9 cellular contexts compared by ENCODE assay signal in the genomic region with DNA sequence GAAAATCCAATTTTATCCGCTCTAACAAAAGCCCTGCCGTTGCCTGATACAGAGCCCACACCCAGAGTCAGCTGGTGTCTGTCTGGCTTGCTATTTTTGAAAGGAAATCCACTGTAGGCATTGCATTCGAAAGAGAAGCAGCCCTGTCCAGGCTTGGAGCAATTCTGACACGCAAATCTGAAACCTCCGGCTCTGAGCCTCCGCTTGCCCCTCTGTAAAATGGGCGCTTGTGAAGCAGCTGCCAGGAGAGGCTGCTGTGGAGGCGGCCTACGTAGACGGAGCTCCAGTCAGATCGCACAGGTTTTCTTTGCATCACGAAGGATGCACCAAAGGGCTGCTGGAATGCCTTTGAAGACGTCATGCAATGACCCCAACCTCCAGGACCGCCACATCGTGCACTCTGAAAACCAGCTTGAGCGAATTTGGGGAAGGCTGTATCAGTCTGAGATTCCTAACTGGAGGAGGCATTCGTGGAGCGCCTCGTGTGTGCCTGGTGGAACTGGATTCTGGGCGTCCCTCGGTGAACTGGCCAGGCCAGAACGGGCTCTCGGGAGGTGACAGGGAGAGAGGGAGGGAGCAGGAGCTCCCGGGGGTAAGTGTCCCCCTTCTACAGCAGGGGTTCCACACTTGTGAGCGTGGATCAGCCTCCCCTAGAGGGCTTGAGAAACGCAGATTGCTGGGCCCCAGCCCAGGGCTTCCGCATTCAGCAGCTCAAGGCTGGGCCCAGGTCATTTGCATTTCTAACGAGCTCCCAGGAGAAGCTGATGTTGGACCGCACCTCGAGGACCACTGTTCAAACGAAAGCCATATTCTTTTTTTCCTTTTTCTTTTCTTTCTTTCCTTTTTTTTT.
DNase-seq lines count a peak whose midpoint lies in the region; ATAC-seq, FAIRE-seq and TF ChIP-seq lines count a peak whose summit lies in the region.
"Had no signal": no experiment of that assay in that cellular context is flagged by ENCODE, and none has a peak within 500 bp of the region (broad histone marks: within the 10 kb centered on the region; RNA-seq: fewer than 3 reads in every experiment).

No MANE protein-coding gene starts in this region.

- WGBS in HepG2 (ENCODE audit: low lambda C conversion rate): 43% methylated on average over 31 of the region's 31 CpGs
- 37% methylated on average over 27 of the region's 31 CpGs for WGBS in suprapubic skin

- H3K36me3 ChIP-seq in breast epithelium (no peaks in the 10 kb centered on the region), HepG2 (replicated peaks in 1 of 2; ENCODE audit: control insufficient read depth in 1 of 2, insufficient read depth in 2 of 2, low read length in 2 of 2) (no peaks in the 10 kb centered on the region), suprapubic skin (no peaks in the 10 kb centered on the region)

- no peak for TF ChIP-seq POLR2A in breast epithelium (IDR thresholded peaks at IDR 0.05)
- TF ChIP-seq POLR2A in HepG2 (IDR thresholded peaks at IDR 0.05; ENCODE audit: insufficient read depth in 1 of 2, low read depth in 2 of 2, low read length in 2 of 2): no peak
- TF ChIP-seq POLR2A in suprapubic skin (IDR thresholded peaks at IDR 0.05): no peak

- H4K20me1 ChIP-seq in HepG2 (ENCODE audit: insufficient read depth, low read length): no peaks in the 10 kb centered on the region

- BruUV-seq in HepG2 (replicated peaks; lab: Mats Ljungman, UMichigan): no TSS peak

- no peak for TF ChIP-seq CTCF in AG09309 (IDR thresholded peaks at IDR 0.05; ENCODE audit: control insufficient read depth, insufficient read depth, low read depth, low read length, missing control alignments)
- TF ChIP-seq CTCF in breast epithelium (IDR thresholded peaks at IDR 0.05): no peak
- TF ChIP-seq CTCF in HepG2 (CRISPR knock-in tag; IDR thresholded peaks at IDR 0.05): no peak
- TF ChIP-seq CTCF in suprapubic skin (IDR thresholded peaks at IDR 0.05): no peak

- POLR2A ChIA-PET in HepG2 (lab: Yijun Ruan, JAX): interaction anchor here (0.7 to 2.5 kb wide), 16 partner anchors 9 to 367 kb away, joined by 3 to 16 read pairs (median 6); a partner anchor contains a TSS

- CTCF ChIA-PET in HepG2 (lab: Yijun Ruan, JAX; ENCODE audit: low intra/inter-chr PET ratio, low total read pairs): no interaction called here

- no peak overlapping the region for H2AFZ ChIP-seq in HepG2 (ENCODE audit: low read length)

- peak overlapping the region; percentile 0 for H3K4me3 ChIP-seq in AG09309 (ENCODE audit: control insufficient read depth, low read depth, low read length)
- peak overlapping the region; percentile 76 to 87 (median 83) for H3K4me3 ChIP-seq in breast epithelium
- peak overlapping the region; percentile 48 to 94 (median 77) for H3K4me3 ChIP-seq in HepG2 (replicated peaks in 1 of 3; ENCODE audit: insufficient read depth in 1 of 3, low read depth in 2 of 3, low read length in 3 of 3)
- peak overlapping the region; percentile 99 for H3K4me3 ChIP-seq in suprapubic skin

- H3K4me1 ChIP-seq in breast epithelium: peaks cover 0 to 6% of the 10 kb centered on the region in 2 donors
- H3K4me1 ChIP-seq in HepG2 (ENCODE audit: insufficient read depth, low read length): peaks cover 30% of the 10 kb centered on the region
- H3K4me1 ChIP-seq in suprapubic skin: peaks cover 13% of the 10 kb centered on the region

- peak overlapping the region; percentile 14; the same call in 1 of the 2 replicates for H3K9ac ChIP-seq in HepG2 (ENCODE audit: insufficient read depth, low read depth, low read length)

- DNase-seq in AG09309 (ENCODE audit: low read depth) (peak; percentile 18), GM19240 (ENCODE audit: insufficient read length, low spot score) (peak; percentile 47), NAMALWA (ENCODE audit: low spot score) (peak; percentile 51), breast epithelium (ENCODE audit: low spot score in 2 of 2) (no peak), HepG2 (ENCODE audit: low spot score) (no peak), suprapubic skin (ENCODE audit: low spot score in 2 of 2) (peak in 1 of 2 donors; percentile 58), NCI-H2081 (lab: John Stamatoyannopoulos, UW) (no peak)

- H3K4me2 ChIP-seq in HepG2 (ENCODE audit: low read depth, low read length): peak overlapping the region; percentile 75

- no peak; the same call in 1 of the 2 replicates for TF ChIP-seq RAD21 in HepG2 (CRISPR knock-in tag; IDR thresholded peaks at IDR 0.05)

- peak overlapping the region; percentile 83 to 89 for H3K27ac ChIP-seq in breast epithelium
- H3K27ac ChIP-seq in HepG2 (ENCODE audit: extremely low read length, insufficient read depth, low read length): no peak overlapping the region
- no peak overlapping the region for H3K27ac ChIP-seq in suprapubic skin

- no peak for FAIRE-seq in HepG2 (lab: Jason Lieb, UNC)
- FAIRE-seq: endometrium had no signal

- TF ChIP-seq EP300 in HepG2 (IDR thresholded peaks at IDR 0.05; ENCODE audit: low read depth in 2 of 2, low read length in 2 of 2) (0 out of 4 replicates have a peak, but pooled peaks of 1 of the 2 experiments have one; percentile 4), HepG2 (CRISPR knock-in tag; IDR thresholded peaks at IDR 0.05; ENCODE audit: borderline replicate concordance) (no peak), suprapubic skin (IDR thresholded peaks at IDR 0.05) (no peak)

- H3K79me2 ChIP-seq in HepG2 (ENCODE audit: insufficient read depth, low read length): no peaks in the 10 kb centered on the region

- intact Hi-C loops in breast epithelium (cut with DNase I; ENCODE audit: low total_unique reads): no loop called here
- intact Hi-C loops in HepG2 (cut with micrococcal nuclease; ENCODE audit: unreplicated experiment): loop anchor here (5.0 to 10.0 kb wide), 2 partner anchors 39 to 212 kb away; a partner anchor contains a TSS

- ATAC-seq in HepG2 (no peak), HG03175 (IDR thresholded peaks at IDR 0.05; ENCODE audit: unreplicated experiment) (no peak)

- no peaks in the 10 kb centered on the region for H3K27me3 ChIP-seq in breast epithelium
- H3K27me3 ChIP-seq in HepG2 (ENCODE audit: control insufficient read depth in 1 of 2, insufficient read depth in 2 of 2, low read length in 2 of 2): no peaks in the 10 kb centered on the region; a peak in 1 of 5 replicates
- H3K27me3 ChIP-seq in suprapubic skin: no peaks in the 10 kb centered on the region

- in situ Hi-C loops in HepG2 (cut with HindIII; ENCODE audit: extremely low pct_ligation_motif_present, low pct_unique_long_range_greater_than_20kb): loop anchor here (5.0 kb wide), 1 partner anchor 364 kb away; a partner anchor contains a TSS

- H3K9me3 ChIP-seq in breast epithelium: peaks cover 11 to 18% of the 10 kb centered on the region in 2 donors
- H3K9me3 ChIP-seq in HepG2 (ENCODE audit: low read length): peaks cover 16% of the 10 kb centered on the region
- peaks cover 4% of the 10 kb centered on the region for H3K9me3 ChIP-seq in suprapubic skin

TF ChIP-seq in HepG2, 621 proteins besides CTCF, POLR2A, EP300 and RAD21 (continues in another document):
- TF ChIP-seq ZMYM2 (CRISPR knock-in tag; IDR thresholded peaks at IDR 0.05): peak; percentile 59; the same call in 1 of the 2 replicates
- TF ChIP-seq, protein P1, sequence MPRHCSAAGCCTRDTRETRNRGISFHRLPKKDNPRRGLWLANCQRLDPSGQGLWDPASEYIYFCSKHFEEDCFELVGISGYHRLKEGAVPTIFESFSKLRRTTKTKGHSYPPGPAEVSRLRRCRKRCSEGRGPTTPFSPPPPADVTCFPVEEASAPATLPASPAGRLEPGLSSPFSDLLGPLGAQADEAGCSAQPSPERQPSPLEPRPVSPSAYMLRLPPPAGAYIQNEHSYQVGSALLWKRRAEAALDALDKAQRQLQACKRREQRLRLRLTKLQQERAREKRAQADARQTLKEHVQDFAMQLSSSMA (CRISPR knock-in tag; IDR thresholded peaks at IDR 0.05): 0 out of 2 replicates have a peak, but pooled peaks have one; percentile 45
- TF ChIP-seq, protein P2, sequence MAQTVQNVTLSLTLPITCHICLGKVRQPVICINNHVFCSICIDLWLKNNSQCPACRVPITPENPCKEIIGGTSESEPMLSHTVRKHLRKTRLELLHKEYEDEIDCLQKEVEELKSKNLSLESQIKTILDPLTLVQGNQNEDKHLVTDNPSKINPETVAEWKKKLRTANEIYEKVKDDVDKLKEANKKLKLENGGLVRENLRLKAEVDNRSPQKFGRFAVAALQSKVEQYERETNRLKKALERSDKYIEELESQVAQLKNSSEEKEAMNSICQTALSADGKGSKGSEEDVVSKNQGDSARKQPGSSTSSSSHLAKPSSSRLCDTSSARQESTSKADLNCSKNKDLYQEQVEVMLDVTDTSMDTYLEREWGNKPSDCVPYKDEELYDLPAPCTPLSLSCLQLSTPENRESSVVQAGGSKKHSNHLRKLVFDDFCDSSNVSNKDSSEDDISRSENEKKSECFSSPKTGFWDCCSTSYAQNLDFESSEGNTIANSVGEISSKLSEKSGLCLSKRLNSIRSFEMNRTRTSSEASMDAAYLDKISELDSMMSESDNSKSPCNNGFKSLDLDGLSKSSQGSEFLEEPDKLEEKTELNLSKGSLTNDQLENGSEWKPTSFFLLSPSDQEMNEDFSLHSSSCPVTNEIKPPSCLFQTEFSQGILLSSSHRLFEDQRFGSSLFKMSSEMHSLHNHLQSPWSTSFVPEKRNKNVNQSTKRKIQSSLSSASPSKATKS (CRISPR knock-in tag; IDR thresholded peaks at IDR 0.05): no peak
- peak; percentile 99 for TF ChIP-seq ADNP (CRISPR knock-in tag; IDR thresholded peaks at IDR 0.05)
- TF ChIP-seq, protein P3, sequence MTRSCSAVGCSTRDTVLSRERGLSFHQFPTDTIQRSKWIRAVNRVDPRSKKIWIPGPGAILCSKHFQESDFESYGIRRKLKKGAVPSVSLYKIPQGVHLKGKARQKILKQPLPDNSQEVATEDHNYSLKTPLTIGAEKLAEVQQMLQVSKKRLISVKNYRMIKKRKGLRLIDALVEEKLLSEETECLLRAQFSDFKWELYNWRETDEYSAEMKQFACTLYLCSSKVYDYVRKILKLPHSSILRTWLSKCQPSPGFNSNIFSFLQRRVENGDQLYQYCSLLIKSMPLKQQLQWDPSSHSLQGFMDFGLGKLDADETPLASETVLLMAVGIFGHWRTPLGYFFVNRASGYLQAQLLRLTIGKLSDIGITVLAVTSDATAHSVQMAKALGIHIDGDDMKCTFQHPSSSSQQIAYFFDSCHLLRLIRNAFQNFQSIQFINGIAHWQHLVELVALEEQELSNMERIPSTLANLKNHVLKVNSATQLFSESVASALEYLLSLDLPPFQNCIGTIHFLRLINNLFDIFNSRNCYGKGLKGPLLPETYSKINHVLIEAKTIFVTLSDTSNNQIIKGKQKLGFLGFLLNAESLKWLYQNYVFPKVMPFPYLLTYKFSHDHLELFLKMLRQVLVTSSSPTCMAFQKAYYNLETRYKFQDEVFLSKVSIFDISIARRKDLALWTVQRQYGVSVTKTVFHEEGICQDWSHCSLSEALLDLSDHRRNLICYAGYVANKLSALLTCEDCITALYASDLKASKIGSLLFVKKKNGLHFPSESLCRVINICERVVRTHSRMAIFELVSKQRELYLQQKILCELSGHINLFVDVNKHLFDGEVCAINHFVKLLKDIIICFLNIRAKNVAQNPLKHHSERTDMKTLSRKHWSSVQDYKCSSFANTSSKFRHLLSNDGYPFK (CRISPR knock-in tag; IDR thresholded peaks at IDR 0.05; ENCODE audit: borderline replicate concordance): peak; percentile 4; the same call in 1 of the 2 replicates
- TF ChIP-seq ZNF605 (CRISPR knock-in tag; IDR thresholded peaks at IDR 0.05): peak; percentile 73; the same call in 1 of the 2 replicates

Comparison
In these comparisons a context has a peak if more than half of its experiments do, and no peak if none do; other contexts are left out.
1. DNase-seq: peak in AG09309 (single experiment), GM19240 (single experiment) and NAMALWA (single experiment); none in breast epithelium (0 of 2), HepG2 (single experiment) and NCI-H2081 (0 of 2).
2. H3K4me3 ChIP-seq: peak in every context shown above with its lines; median percentile 99 in suprapubic skin; 83 in breast epithelium; 77 in HepG2; 0 in AG09309.
3. H3K27ac ChIP-seq: peak in breast epithelium (2 of 2); none in HepG2 (single experiment) and suprapubic skin (single experiment).